ENCODE assay signal across 1 cellular context in the genomic region with DNA sequence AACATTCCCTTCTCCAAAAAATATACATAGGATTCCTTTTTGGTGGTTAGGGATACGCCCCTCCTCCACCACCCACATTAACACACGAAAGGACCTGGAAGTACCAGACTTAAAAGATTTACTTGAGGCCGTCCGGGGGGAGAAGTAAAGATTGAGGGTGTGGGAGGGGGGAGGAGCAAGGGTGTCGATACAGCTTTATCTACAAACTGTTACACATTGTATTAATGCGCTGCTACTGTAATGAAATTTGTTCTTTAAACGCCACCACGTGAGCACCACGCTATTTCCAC.
TF ChIP-seq lines count a peak whose summit lies in the region.

No MANE protein-coding gene starts in this region.

TF ChIP-seq in K562, 482 proteins besides CTCF, POLR2A, EP300 and RAD21:
- TF ChIP-seq BDP1 (IDR thresholded peaks at IDR 0.05; ENCODE audit: insufficient read depth, insufficient read length) (no peak), GATAD2B (IDR thresholded peaks at IDR 0.05; ENCODE audit: borderline replicate concordance) (no peak), AFF1 (IDR thresholded peaks at IDR 0.05; ENCODE audit: low read depth in 1 of 2, partially characterized antibody in 2 of 2) (peak in 1 of 2 experiments; percentile 7), IRF1 (CRISPR knock-in tag; IDR thresholded peaks at IDR 0.05; ENCODE audit: borderline replicate concordance) (0 out of 2 replicates have a peak, but pooled peaks have one; percentile 51), EGR1 (conservative IDR thresholded peaks at IDR 0.05) (peak; percentile 25; the same call in 1 of the 2 replicates), ZBTB43 (CRISPR knock-in tag; IDR thresholded peaks at IDR 0.05) (0 out of 2 replicates have a peak, but pooled peaks have one; percentile 2), FOXJ2 (tag; IDR thresholded peaks at IDR 0.05) (0 out of 2 replicates have a peak, but pooled peaks have one; percentile 25)
- TF ChIP-seq, protein P1, sequence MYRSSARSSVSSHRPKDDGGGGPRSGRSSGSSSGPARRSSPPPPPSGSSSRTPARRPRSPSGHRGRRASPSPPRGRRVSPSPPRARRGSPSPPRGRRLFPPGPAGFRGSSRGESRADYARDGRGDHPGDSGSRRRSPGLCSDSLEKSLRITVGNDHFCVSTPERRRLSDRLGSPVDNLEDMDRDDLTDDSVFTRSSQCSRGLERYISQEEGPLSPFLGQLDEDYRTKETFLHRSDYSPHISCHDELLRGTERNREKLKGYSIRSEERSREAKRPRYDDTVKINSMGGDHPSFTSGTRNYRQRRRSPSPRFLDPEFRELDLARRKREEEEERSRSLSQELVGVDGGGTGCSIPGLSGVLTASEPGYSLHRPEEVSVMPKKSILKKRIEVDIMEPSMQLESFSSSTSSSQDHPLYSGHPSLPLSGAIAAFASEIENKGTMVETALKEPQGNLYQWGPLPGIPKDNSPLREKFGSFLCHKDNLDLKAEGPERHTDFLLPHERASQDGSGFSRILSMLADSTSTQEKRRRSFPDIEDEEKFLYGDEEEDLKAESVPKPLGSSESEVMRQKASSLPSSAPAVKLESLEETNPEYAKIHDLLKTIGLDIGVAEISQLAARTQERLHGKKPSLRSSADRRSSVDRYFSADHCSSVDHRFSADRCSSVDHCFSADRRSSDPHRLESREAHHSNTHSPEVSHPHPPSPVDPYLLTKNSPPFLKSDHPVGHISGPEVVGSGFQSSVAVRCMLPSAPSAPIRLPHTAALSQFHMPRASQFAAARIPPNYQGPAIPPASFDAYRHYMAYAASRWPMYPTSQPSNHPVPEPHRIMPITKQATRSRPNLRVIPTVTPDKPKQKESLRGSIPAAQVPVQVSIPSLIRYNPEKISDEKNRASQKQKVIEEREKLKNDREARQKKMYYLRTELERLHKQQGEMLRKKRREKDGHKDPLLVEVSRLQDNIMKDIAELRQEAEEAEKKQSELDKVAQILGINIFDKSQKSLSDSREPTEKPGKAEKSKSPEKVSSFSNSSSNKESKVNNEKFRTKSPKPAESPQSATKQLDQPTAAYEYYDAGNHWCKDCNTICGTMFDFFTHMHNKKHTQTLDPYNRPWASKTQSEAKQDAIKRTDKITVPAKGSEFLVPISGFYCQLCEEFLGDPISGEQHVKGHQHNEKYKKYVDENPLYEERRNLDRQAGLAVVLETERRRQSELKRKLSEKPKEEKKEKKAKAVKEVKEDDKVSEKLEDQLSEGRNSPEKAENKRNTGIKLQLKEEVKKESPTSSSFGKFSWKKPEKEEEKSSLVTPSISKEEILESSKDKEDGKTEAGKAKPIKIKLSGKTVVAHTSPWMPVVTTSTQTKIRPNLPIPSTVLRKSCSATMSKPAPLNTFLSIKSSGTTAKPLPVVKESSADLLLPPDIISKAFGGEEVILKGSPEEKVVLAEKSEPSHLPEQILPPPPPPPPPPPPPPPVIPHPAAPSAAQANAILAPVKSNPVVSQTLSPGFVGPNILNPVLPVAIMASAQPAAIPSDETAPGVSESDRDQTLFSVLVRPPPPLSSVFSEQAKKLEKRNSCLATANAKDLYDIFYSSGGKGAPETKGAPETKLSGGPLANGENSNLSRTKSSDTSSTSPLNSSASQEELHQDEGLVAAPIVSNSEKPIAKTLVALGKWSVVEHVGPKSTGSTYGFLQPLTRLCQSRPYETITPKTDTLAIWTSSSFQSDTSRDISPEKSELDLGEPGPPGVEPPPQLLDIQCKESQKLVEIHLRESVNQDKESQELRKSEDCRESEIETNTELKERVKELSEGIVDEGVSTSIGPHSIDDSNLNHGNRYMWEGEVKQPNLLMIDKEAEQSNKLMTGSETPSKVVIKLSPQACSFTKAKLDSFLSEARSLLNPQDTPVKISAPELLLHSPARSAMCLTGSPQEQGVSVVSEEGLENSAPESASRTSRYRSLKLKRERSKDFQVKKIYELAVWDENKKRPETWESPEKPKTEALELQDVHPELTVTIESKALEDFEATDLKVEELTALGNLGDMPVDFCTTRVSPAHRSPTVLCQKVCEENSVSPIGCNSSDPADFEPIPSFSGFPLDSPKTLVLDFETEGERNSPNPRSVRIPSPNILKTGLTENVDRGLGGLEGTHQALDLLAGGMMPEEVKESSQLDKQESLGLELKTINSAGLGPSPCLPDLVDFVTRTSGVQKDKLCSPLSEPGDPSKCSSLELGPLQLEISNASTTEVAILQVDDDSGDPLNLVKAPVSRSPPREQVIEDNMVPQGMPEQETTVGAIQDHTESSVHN (IDR thresholded peaks at IDR 0.05; ENCODE audit: borderline replicate concordance in 1 of 2, low read depth in 1 of 2), result no peak
- TF ChIP-seq, protein P2, sequence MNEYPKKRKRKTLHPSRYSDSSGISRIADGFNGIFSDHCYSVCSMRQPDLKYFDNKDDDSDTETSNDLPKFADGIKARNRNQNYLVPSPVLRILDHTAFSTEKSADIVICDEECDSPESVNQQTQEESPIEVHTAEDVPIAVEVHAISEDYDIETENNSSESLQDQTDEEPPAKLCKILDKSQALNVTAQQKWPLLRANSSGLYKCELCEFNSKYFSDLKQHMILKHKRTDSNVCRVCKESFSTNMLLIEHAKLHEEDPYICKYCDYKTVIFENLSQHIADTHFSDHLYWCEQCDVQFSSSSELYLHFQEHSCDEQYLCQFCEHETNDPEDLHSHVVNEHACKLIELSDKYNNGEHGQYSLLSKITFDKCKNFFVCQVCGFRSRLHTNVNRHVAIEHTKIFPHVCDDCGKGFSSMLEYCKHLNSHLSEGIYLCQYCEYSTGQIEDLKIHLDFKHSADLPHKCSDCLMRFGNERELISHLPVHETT (CRISPR knock-in tag; conservative IDR thresholded peaks at IDR 0.05 in 1 of 2, IDR thresholded peaks at IDR 0.05 in 1 of 2), result peak in 1 of 2 experiments; percentile 79; a peak in 2 of 4 replicates
- TF ChIP-seq, protein P3, sequence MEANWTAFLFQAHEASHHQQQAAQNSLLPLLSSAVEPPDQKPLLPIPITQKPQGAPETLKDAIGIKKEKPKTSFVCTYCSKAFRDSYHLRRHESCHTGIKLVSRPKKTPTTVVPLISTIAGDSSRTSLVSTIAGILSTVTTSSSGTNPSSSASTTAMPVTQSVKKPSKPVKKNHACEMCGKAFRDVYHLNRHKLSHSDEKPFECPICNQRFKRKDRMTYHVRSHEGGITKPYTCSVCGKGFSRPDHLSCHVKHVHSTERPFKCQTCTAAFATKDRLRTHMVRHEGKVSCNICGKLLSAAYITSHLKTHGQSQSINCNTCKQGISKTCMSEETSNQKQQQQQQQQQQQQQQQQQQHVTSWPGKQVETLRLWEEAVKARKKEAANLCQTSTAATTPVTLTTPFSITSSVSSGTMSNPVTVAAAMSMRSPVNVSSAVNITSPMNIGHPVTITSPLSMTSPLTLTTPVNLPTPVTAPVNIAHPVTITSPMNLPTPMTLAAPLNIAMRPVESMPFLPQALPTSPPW (CRISPR knock-in tag; IDR thresholded peaks at IDR 0.05), result peak; percentile 52; the same call in 1 of the 2 replicates
